1 cellular context compared by ENCODE assay signal in genomic region chr16:88790312-88791150, GRCh38.
TF ChIP-seq lines count a peak whose summit lies in the region.

No MANE protein-coding gene starts in this region.

TF ChIP-seq in HepG2, 621 proteins besides CTCF, POLR2A, EP300 and RAD21 (continued from another document):
- TF ChIP-seq CEBPZ (IDR thresholded peaks at IDR 0.05; ENCODE audit: low read length) (no peak), PRDM4 (CRISPR knock-in tag; IDR thresholded peaks at IDR 0.05; ENCODE audit: borderline replicate concordance) (no peak), ELF4 (CRISPR knock-in tag; IDR thresholded peaks at IDR 0.05; ENCODE audit: borderline replicate concordance) (no peak), KLF16 (CRISPR knock-in tag; IDR thresholded peaks at IDR 0.05) (no peak)
